ENCODE assay signal across 8 cellular contexts in genomic region chrX:24465524-24465850, GRCh38. TPM values are rescaled to one million over a fixed set of nuclear protein-coding genes. Genes with fewer than 3 reads are reported as not detected.
DNase-seq lines count a peak whose midpoint lies in the region; FAIRE-seq and TF ChIP-seq lines count a peak whose summit lies in the region.

No MANE protein-coding gene starts in this region.

- TF ChIP-seq CTCF in BJ (IDR thresholded peaks at IDR 0.05; ENCODE audit: insufficient read depth, low read depth, low read length) (no peak), H9 (conservative IDR thresholded peaks at IDR 0.05) (no peak), RWPE1 (conservative IDR thresholded peaks at IDR 0.05; ENCODE audit: low read depth) (no peak), H1 (IDR thresholded peaks at IDR 0.05; ENCODE audit: control extremely low read depth in 1 of 3, insufficient read depth in 1 of 3, low read depth in 1 of 3, low read length in 3 of 3) (no peak), osteocyte (IDR thresholded peaks at IDR 0.05) (no peak)

- no peak overlapping the region for H2BK5ac ChIP-seq in H9 (ENCODE audit: insufficient read length, low read length)
- H2BK5ac ChIP-seq in H1 (ENCODE audit: low read depth, low read length), result no peak overlapping the region

- H3K36me3 Mint-ChIP-seq in H9 (ENCODE audit: insufficient read depth in 1 of 3, low read depth in 3 of 3) (peaks cover 0 to 4% (median 0%) of the 10 kb centered on the region in 3 experiments; a peak in 1 of 7 replicates), osteocyte (ENCODE audit: unreplicated experiment) (no peaks in the 10 kb centered on the region)

- no peak for TF ChIP-seq EP300 in H1 (IDR thresholded peaks at IDR 0.05; ENCODE audit: borderline replicate concordance in 1 of 2, low read depth in 2 of 2, low read length in 2 of 2)

- POLR2A ChIA-PET in BJ (lab: Charles Lee) (no interaction called here), RWPE1 (lab: Yijun Ruan, JAX; ENCODE audit: low non-redundant PET) (interaction anchor here (1.0 kb wide), 1 partner anchor 67 kb away, joined by 3 read pairs; no protein-coding TSS in a partner anchor), H1 (lab: Charles Lee; ENCODE audit: partially characterized antibody) (interaction anchor here (0.6 to 1.5 kb wide), 8 partner anchors 10 to 798 kb away, joined by 3 to 7 read pairs (median 3); partner anchors contain the start of gene PRDX4)

- H3K14ac ChIP-seq in H9 (ENCODE audit: insufficient read depth, low read length), result peak overlapping the region; percentile 54
- H3K14ac ChIP-seq in H1 (ENCODE audit: insufficient read length), result no peak overlapping the region

- no peak overlapping the region for H2BK120ac ChIP-seq in H9 (ENCODE audit: low read depth, low read length, poor library complexity, severe bottlenecking)
- no peak overlapping the region for H2BK120ac ChIP-seq in H1 (replicated peaks; ENCODE audit: low read depth, low read length)

- H3T11ph ChIP-seq in H9 (ENCODE audit: low read length), result no peak overlapping the region

- no peak overlapping the region for H3K23ac ChIP-seq in H9 (ENCODE audit: insufficient read length, low read depth, low read length)
- H3K23ac ChIP-seq in H1 (ENCODE audit: insufficient read length), result no peak overlapping the region

- H3K23me2 ChIP-seq in H9 (ENCODE audit: insufficient read length, low read depth, low read length, poor library complexity, severe bottlenecking) (peaks cover 15% of the 10 kb centered on the region), H1 (ENCODE audit: low read depth, low read length) (peaks cover 4% of the 10 kb centered on the region; the same call in 1 of the 2 replicates)

- no peak for TF ChIP-seq POLR2A in H1 (IDR thresholded peaks at IDR 0.05; ENCODE audit: control extremely low read depth in 1 of 2, low read depth in 2 of 2, low read length in 2 of 2)

- H3K27ac ChIP-seq in H9 (ENCODE audit: insufficient read length, low read depth, low read length) (no peak overlapping the region), RWPE1 (peak overlapping the region; percentile 54), H1 (ENCODE audit: low read depth, low read length) (no peak overlapping the region; the same call in 1 of the 2 replicates)

- H3K27ac Mint-ChIP-seq in H9, result no peak overlapping the region
- H3K27ac Mint-ChIP-seq in osteocyte (ENCODE audit: unreplicated experiment), result no peak overlapping the region

- H2BK15ac ChIP-seq in H9 (ENCODE audit: low read depth, low read length) (no peak overlapping the region), H1 (ENCODE audit: low read length) (no peak overlapping the region)

- peaks cover 26 to 35% of the 10 kb centered on the region in 2 experiments for H3K4me1 Mint-ChIP-seq in H9
- peaks cover 21% of the 10 kb centered on the region for H3K4me1 Mint-ChIP-seq in osteocyte (ENCODE audit: unreplicated experiment)

- H2AFZ ChIP-seq in H9 (ENCODE audit: low read length) (no peak overlapping the region), H1 (ENCODE audit: low read length) (no peak overlapping the region; the same call in 1 of the 2 replicates)

- H2BK12ac ChIP-seq in H9 (ENCODE audit: insufficient read length, low read depth, low read length) (no peak overlapping the region), H1 (ENCODE audit: low read depth, low read length) (no peak overlapping the region)

- H3K79me1 ChIP-seq in H9 (ENCODE audit: insufficient read depth, low read depth, low read length, poor library complexity, severe bottlenecking) (no peaks in the 10 kb centered on the region), H1 (ENCODE audit: low read depth, low read length) (no peaks in the 10 kb centered on the region)

- H3K9ac ChIP-seq in H9 (ENCODE audit: extremely low read depth, insufficient read length, low read length), result peak overlapping the region; percentile 69
- peak overlapping the region; percentile 15 to 82 (median 71) for H3K9ac ChIP-seq in H1 (replicated peaks in 1 of 4; ENCODE audit: extremely low read depth in 1 of 4, low read depth in 3 of 4, low read length in 3 of 4)

- H4K20me1 ChIP-seq in H9 (ENCODE audit: control insufficient read depth, insufficient read depth, insufficient read length), result no peaks in the 10 kb centered on the region
- no peaks in the 10 kb centered on the region for H4K20me1 ChIP-seq in H1 (replicated peaks in 1 of 2; ENCODE audit: control insufficient read depth in 1 of 2, insufficient read depth in 2 of 2, low read length in 2 of 2)

- no peak overlapping the region for H2BK20ac ChIP-seq in H9 (ENCODE audit: low read depth, low read length, poor library complexity, severe bottlenecking)
- H2BK20ac ChIP-seq in H1 (ENCODE audit: low read length), result no peak overlapping the region

- H3K4me3 ChIP-seq in BJ (ENCODE audit: low read depth, low read length) (peak overlapping the region; percentile 56), H1 (ENCODE audit: extremely low read depth in 1 of 4, insufficient read depth in 2 of 4, low read depth in 3 of 4, low read length in 4 of 4) (peak overlapping the region; percentile 60 to 84 (median 72))

- no CpG with 5 or more reads among the region's 27 CpGs for WGBS in H9 (ENCODE audit: extremely low coverage, insufficient read length, low lambda C conversion rate)
- WGBS in H1 (ENCODE audit: extremely low coverage in 1 of 2, insufficient coverage in 1 of 2, insufficient read length in 1 of 2, insufficient replicate concordance in 2 of 2, low coverage in 1 of 2, low lambda C conversion rate in 2 of 2, missing lambda C conversion rate in 1 of 2), 2 experiments, result 2% methylated on average over 7 of the region's 27 CpGs; no CpG with 5 or more reads in 1 of the 2 experiments

- H3K18ac ChIP-seq in H9 (ENCODE audit: insufficient read length, low read depth, low read length), result peak overlapping the region; percentile 56
- no peak overlapping the region; the same call in 1 of the 2 replicates for H3K18ac ChIP-seq in H1 (ENCODE audit: extremely low read depth, low read length)

- H2AK5ac ChIP-seq in H9 (ENCODE audit: insufficient read length, low read length) (no peak overlapping the region), H1 (ENCODE audit: low read depth, low read length) (no peak overlapping the region)

- H4K5ac ChIP-seq in H9 (ENCODE audit: insufficient read length, low read depth, low read length) (no peak overlapping the region), H1 (ENCODE audit: insufficient read length, low read depth, low read length) (no peak overlapping the region)

- H3K79me2 ChIP-seq in H9 (ENCODE audit: insufficient read depth, low read length), result no peaks in the 10 kb centered on the region
- H3K79me2 ChIP-seq in H1 (ENCODE audit: control insufficient read depth in 1 of 2, insufficient read depth in 2 of 2, low read length in 2 of 2), result peaks cover 0 to 19% of the 10 kb centered on the region in 2 experiments; a peak in 2 of 4 replicates

- H3K4me1 ChIP-seq in H9 (ENCODE audit: insufficient read depth, low read length), result peaks cover 4% of the 10 kb centered on the region; the same call in 1 of the 2 replicates
- H3K4me1 ChIP-seq in H1 (replicated peaks in 1 of 4; ENCODE audit: control insufficient read depth in 3 of 4, insufficient read depth in 4 of 4, low read length in 3 of 4), result peaks cover 0 to 4% (median 3%) of the 10 kb centered on the region in 4 experiments; a peak in 4 of 7 replicates

- H3K4me3 Mint-ChIP-seq in H9 (peak overlapping the region; percentile 70 to 89), osteocyte (ENCODE audit: unreplicated experiment) (peak overlapping the region; percentile 69)

- H3K9me3 Mint-ChIP-seq in H9 (no peaks in the 10 kb centered on the region), osteocyte (ENCODE audit: unreplicated experiment) (no peaks in the 10 kb centered on the region)

- H3K4me2 ChIP-seq in H9 (ENCODE audit: insufficient read depth, insufficient read length, low read length) (peak overlapping the region; percentile 82), H1 (ENCODE audit: insufficient read depth in 1 of 2, low read depth in 2 of 2, low read length in 2 of 2) (peak overlapping the region; percentile 46 to 60)

- DNase-seq in BJ (ENCODE audit: low read depth) (no peak), H9 (no peak), RWPE1 (ENCODE audit: low spot score) (no peak), H1 (ENCODE audit: low read depth in 1 of 2, low spot score in 2 of 2) (no peak), osteocyte (ENCODE audit: extremely low spot score, unreplicated experiment) (no peak), urothelium cell line (ENCODE audit: low spot score) (no peak), 8988T (no peak), NCI-H524 (lab: John Stamatoyannopoulos, UW) (no peak)

- peaks cover 2% of the 10 kb centered on the region for H3K27me3 Mint-ChIP-seq in H9 (ENCODE audit: low read depth)
- H3K27me3 Mint-ChIP-seq in osteocyte (ENCODE audit: unreplicated experiment), result peaks cover 6% of the 10 kb centered on the region

- H3K56ac ChIP-seq in H9 (ENCODE audit: insufficient read length, low read depth, low read length) (no peak overlapping the region), H1 (replicated peaks; ENCODE audit: insufficient read length, low read depth, low read length) (no peak overlapping the region)

- no peaks in the 10 kb centered on the region for H3K27me3 ChIP-seq in BJ (ENCODE audit: control insufficient read depth, insufficient read depth, low read length)
- no peaks in the 10 kb centered on the region for H3K27me3 ChIP-seq in H9 (ENCODE audit: insufficient read depth, low read length)
- H3K27me3 ChIP-seq in H1 (replicated peaks in 1 of 4; ENCODE audit: control insufficient read depth in 3 of 4, extremely low read depth in 1 of 4, insufficient read depth in 3 of 4, low read length in 3 of 4), result no peaks in the 10 kb centered on the region

- no peak for FAIRE-seq in H1 (lab: Jason Lieb, UNC)
- no peak for FAIRE-seq in urothelium cell line (lab: Jason Lieb, UNC)

- no peak for TF ChIP-seq RAD21 in H1 (IDR thresholded peaks at IDR 0.05 in 1 of 2, conservative IDR thresholded peaks at IDR 0.05 in 1 of 2; ENCODE audit: low read depth in 2 of 2, low read length in 2 of 2)

- CTCF ChIA-PET in BJ (lab: Yijun Ruan, JAX), result no interaction called here
- CTCF ChIA-PET in RWPE1 (lab: Yijun Ruan, JAX), result no interaction called here
- CTCF ChIA-PET in H1 (lab: Charles Lee; ENCODE audit: partially characterized antibody), result interaction anchor here (0.7 to 1.1 kb wide), 2 partner anchors 35 to 60 kb away, joined by 3 read pairs; no protein-coding TSS in a partner anchor

- H3K9me3 ChIP-seq in H9 (ENCODE audit: control insufficient read depth, low read depth, low read length), result no peaks in the 10 kb centered on the region
- no peaks in the 10 kb centered on the region for H3K9me3 ChIP-seq in H1 (ENCODE audit: insufficient read depth in 2 of 2, low read depth in 1 of 2, low read length in 1 of 2)

- H3K36me3 ChIP-seq in BJ (ENCODE audit: control insufficient read depth, insufficient read depth, low read length), result no peaks in the 10 kb centered on the region
- H3K36me3 ChIP-seq in H1 (ENCODE audit: control insufficient read depth in 2 of 4, insufficient read depth in 4 of 4, low read length in 3 of 4), result no peaks in the 10 kb centered on the region

- H3K4ac ChIP-seq in H9 (ENCODE audit: low read depth, low read length) (no peak overlapping the region), H1 (replicated peaks; ENCODE audit: insufficient read length, low read depth, low read length) (no peak overlapping the region)

- H4K91ac ChIP-seq in H9 (ENCODE audit: insufficient read length, low read depth, low read length), result no peak overlapping the region
- H4K91ac ChIP-seq in H1 (replicated peaks; ENCODE audit: insufficient read length, low read length), result no peak overlapping the region

- no peak overlapping the region for H4K8ac ChIP-seq in H9 (replicated peaks; ENCODE audit: insufficient read length, low read depth, low read length)
- peak overlapping the region; percentile 79; the same call in 1 of the 2 replicates for H4K8ac ChIP-seq in H1 (ENCODE audit: extremely low read depth, insufficient read depth, low read length)

RNA-seq across cellular contexts. Expression of gene PDK3, which starts 0.4 kb away (rescaled TPM):
- polyA plus RNA-seq in BJ (2011; rRNA removed), result 2.4 and 5.3 TPM in 2 replicates
- 2.7 and 2.9 TPM in 2 replicates for polyA minus RNA-seq in BJ (2011; rRNA and poly(A)+ RNA removed)
- 43.8 and 47.3 TPM in 2 replicates for total RNA-seq in H9 (2021)
- 24.8 and 25.5 TPM in 2 replicates for total RNA-seq in H1 (2021; fragmentation: NEBNext Ultra II Directional; extraction: Animal tissue kit (Norgen Biotek cat#: 25700))
- polyA plus RNA-seq in H1 (2011; rRNA removed), result 17.4 and 22.5 TPM in 2 replicates
- polyA plus RNA-seq in H1 (2011; cell fraction: cytosol; rRNA removed), result 19.3 TPM
- polyA plus RNA-seq in H1 (2011; cell fraction: nucleus; rRNA removed), result 11.9 TPM
- 9.6 to 12.1 TPM (median 12.0 TPM) in 4 replicates for polyA plus RNA-seq in H1 (2012, experiment 1 of 2)
- polyA plus RNA-seq in H1 (2012, experiment 2 of 2), result 10.8 TPM
- 11.2 TPM for polyA plus RNA-seq in H1 (2013, experiment 1 of 2)
- polyA plus RNA-seq in H1 (2013, experiment 2 of 2), result 11.7 TPM
- polyA minus RNA-seq in H1 (2011; rRNA and poly(A)+ RNA removed), result 50.4 and 75.6 TPM in 2 replicates
- polyA minus RNA-seq in H1 (2011; cell fraction: cytosol; rRNA and poly(A)+ RNA removed), result 25.6 TPM
- polyA minus RNA-seq in H1 (2011; cell fraction: nucleus; rRNA and poly(A)+ RNA removed), result 26.0 TPM
- total RNA-seq in osteocyte, result 9.6 TPM in 2 replicates
